Comparison of ENCODE assay signal across 20 cellular contexts in genomic region chr1:44760876-44761275, GRCh38. TPM values are rescaled to one million over a fixed set of nuclear protein-coding genes. Genes with fewer than 3 reads are reported as not detected.
DNase-seq lines count a peak whose midpoint lies in the region; ATAC-seq, FAIRE-seq and TF ChIP-seq lines count a peak whose summit lies in the region.
"Had no signal": no experiment of that assay in that cellular context is flagged by ENCODE, and none has a peak within 500 bp of the region (broad histone marks: within the 10 kb centered on the region; RNA-seq: fewer than 3 reads in every experiment).

No MANE protein-coding gene starts in this region.

- peaks cover 8% of the 10 kb centered on the region for H3K4me1 Mint-ChIP-seq in T-helper 17 cell
- H3K4me1 Mint-ChIP-seq: GM23338, H9 had no signal

- H3K4me1 ChIP-seq in heart left ventricle (peaks cover 0 to 5% (median 0%) of the 10 kb centered on the region in 12 donors), left ventricle myocardium inferior (peaks cover 6% of the 10 kb centered on the region), GM12878 (ENCODE audit: control insufficient read depth, insufficient read depth, low read length) (peaks cover 14% of the 10 kb centered on the region)
- H3K4me1 ChIP-seq: Caco-2 had no signal

- no peaks in the 10 kb centered on the region for H3K79me2 ChIP-seq in GM12878 (ENCODE audit: control insufficient read depth, insufficient read depth, low read length)

- in situ Hi-C loops in GM12878 (cut with MboI) = no loop called here

- no peak for TF ChIP-seq EP300 in GM12878 (IDR thresholded peaks at IDR 0.05; ENCODE audit: borderline replicate concordance in 1 of 2, control insufficient read depth in 1 of 2, low read depth in 2 of 2, low read length in 2 of 2)

- no peak overlapping the region for H3K9ac ChIP-seq in GM12878 (ENCODE audit: control insufficient read depth, insufficient read depth, low read length)

- no peaks in the 10 kb centered on the region for H3K27me3 Mint-ChIP-seq in T-helper 17 cell
- H3K27me3 Mint-ChIP-seq: CD4-positive, alpha-beta memory T cell had no signal

- 62 to 75% (median 68%) methylated on average over 3 of the region's 3 CpGs for WGBS in heart left ventricle, 4 donors
- 76% methylated on average over 3 of the region's 3 CpGs for WGBS in GM12878 (ENCODE audit: insufficient coverage, insufficient replicate concordance, low lambda C conversion rate, missing lambda C conversion rate)

- SMC1A ChIA-PET in GM12878 (lab: Charles Lee; ENCODE audit: uncharacterized antibody, unreplicated experiment) = interaction anchor here (0.9 kb wide), 1 partner anchor 14 kb away, joined by 3 read pairs; no protein-coding TSS in a partner anchor

- no peak overlapping the region for H3K4me3 ChIP-seq in heart left ventricle
- no peak overlapping the region for H3K4me3 ChIP-seq in left ventricle myocardium inferior
- H3K4me3 ChIP-seq in GM12878 = no peak overlapping the region
- H3K4me3 ChIP-seq: GM23338 had no signal

- DNase-seq in heart left ventricle = no peak
- DNase-seq in left ventricle myocardium inferior = no peak
- no peak for DNase-seq in T-helper 17 cell
- DNase-seq in GM12878 (ENCODE audit: low read depth, low spot score) = no peak
- DNase-seq in NCI-H146 treated with DMSO at 0.1 percent for 48 hours (lab: John Stamatoyannopoulos, UW; ENCODE audit: unreplicated experiment) = no peak
- DNase-seq: C1 segment of cervical spinal cord; Caco-2; CD4-positive, alpha-beta memory T cell; DMS153; DND-41; H9 had no signal

- H3K36me3 ChIP-seq in heart left ventricle (peaks cover 0 to 67% (median 0%) of the 10 kb centered on the region in 9 donors), left ventricle myocardium inferior (no peaks in the 10 kb centered on the region), GM12878 (ENCODE audit: control insufficient read depth in 2 of 2, insufficient read depth in 2 of 2, low read length in 1 of 2) (peaks cover 37 to 55% of the 10 kb centered on the region in 2 experiments)

- RAD21 ChIA-PET in GM12878 (lab: Charles Lee; ENCODE audit: unreplicated experiment) = interaction anchor here (0.6 kb wide), 1 partner anchor 23 kb away, joined by 5 read pairs; no protein-coding TSS in a partner anchor

- TF ChIP-seq RAD21 in GM12878 (IDR thresholded peaks at IDR 0.05; ENCODE audit: insufficient read depth, low read depth, low read length) = no peak

- CTCF ChIA-PET in GM12878 (lab: Yijun Ruan, JAX) = no interaction called here

- H4K20me1 ChIP-seq in GM12878 (ENCODE audit: control insufficient read depth, insufficient read depth) = no peaks in the 10 kb centered on the region

- TF ChIP-seq POLR2A in heart left ventricle (IDR thresholded peaks at IDR 0.05) = no peak
- TF ChIP-seq POLR2A in GM12878 (IDR thresholded peaks at IDR 0.05; ENCODE audit: low read depth, low read length) = no peak

- intact Hi-C loops in heart left ventricle (cut with DNase I) = no loop called here
- intact Hi-C loops in left ventricle myocardium inferior (cut with micrococcal nuclease) = no loop called here
- intact Hi-C loops in GM12878 (cut with micrococcal nuclease; ENCODE audit: unreplicated experiment) = no loop called here

- H2AFZ ChIP-seq in GM12878 (ENCODE audit: control insufficient read depth, low read depth, low read length) = no peak overlapping the region
- H2AFZ ChIP-seq: GM23338 had no signal

- no peak overlapping the region for H3K4me3 Mint-ChIP-seq in T-helper 17 cell
- H3K4me3 Mint-ChIP-seq: CD4-positive, alpha-beta memory T cell; GM23338; H9 had no signal

- H3K9me3 ChIP-seq in heart left ventricle = no peaks in the 10 kb centered on the region
- H3K9me3 ChIP-seq in left ventricle myocardium inferior (replicated peaks) = no peaks in the 10 kb centered on the region
- no peaks in the 10 kb centered on the region for H3K9me3 ChIP-seq in T-helper 17 cell (ENCODE audit: control insufficient read depth, low read length, poor library complexity, severe bottlenecking)
- H3K9me3 ChIP-seq in GM12878 (replicated peaks; ENCODE audit: control insufficient read depth, insufficient read depth, low read length) = no peaks in the 10 kb centered on the region
- H3K9me3 ChIP-seq: Caco-2 had no signal

- peak overlapping the region; percentile 78 for H3K27ac Mint-ChIP-seq in T-helper 17 cell
- H3K27ac Mint-ChIP-seq: GM23338, H9 had no signal

- no peak overlapping the region for H3K4me2 ChIP-seq in GM12878 (ENCODE audit: control insufficient read depth, insufficient read depth)
- H3K4me2 ChIP-seq: GM23338 had no signal

- H3K27ac ChIP-seq in heart left ventricle (no peak overlapping the region), left ventricle myocardium inferior (replicated peaks) (no peak overlapping the region), GM12878 (ENCODE audit: control insufficient read depth, insufficient read depth) (no peak overlapping the region)

- no peak for FAIRE-seq in GM12878 (lab: Jason Lieb, UNC)
- FAIRE-seq: G401.6, GM19239 had no signal

- BruUV-seq in GM12878 (replicated peaks; lab: Mats Ljungman, UMichigan) = TSS peak; percentile 14

- TF ChIP-seq CTCF in heart left ventricle (IDR thresholded peaks at IDR 0.05) (no peak), left ventricle myocardium inferior (IDR thresholded peaks at IDR 0.05; ENCODE audit: borderline replicate concordance) (no peak), GM12878 (IDR thresholded peaks at IDR 0.05 in 2 of 3, conservative IDR thresholded peaks at IDR 0.05 in 1 of 3; ENCODE audit: control insufficient read depth in 2 of 3, extremely low read depth in 1 of 3, insufficient read depth in 1 of 3, low read depth in 3 of 3, low read length in 3 of 3) (no peak)

- POLR2A ChIA-PET in GM12878 (lab: Charles Lee) = no interaction called here

- H3K27me3 ChIP-seq in heart left ventricle = no peaks in the 10 kb centered on the region
- no peaks in the 10 kb centered on the region for H3K27me3 ChIP-seq in left ventricle myocardium inferior (ENCODE audit: low read depth)
- no peaks in the 10 kb centered on the region for H3K27me3 ChIP-seq in GM12878 (replicated peaks in 1 of 2; ENCODE audit: control insufficient read depth in 2 of 2, insufficient read depth in 2 of 2, low read length in 1 of 2)

- H3K36me3 Mint-ChIP-seq in T-helper 17 cell (ENCODE audit: low read depth) = no peaks in the 10 kb centered on the region
- H3K36me3 Mint-ChIP-seq: CD4-positive, alpha-beta memory T cell had no signal

- ATAC-seq in heart left ventricle = peak in 3 of 4 donors; percentile 45 to 75 (median 74)
- no peak for ATAC-seq in T-helper 17 cell
- no peak for ATAC-seq in GM12878
- no peak for ATAC-seq in HG03135 (IDR thresholded peaks at IDR 0.05; ENCODE audit: unreplicated experiment)
- ATAC-seq: GM23338, HCT116 had no signal

RNA-seq across cellular contexts. Expression of gene RPS8, which starts 14.5 kb away (rescaled TPM):
- 1,000 to 10,000 TPM in 3 of 9 donors, 100 to 1,000 TPM in 6; 576 to 1,019 (median 853) TPM for total RNA-seq in heart left ventricle
- polyA plus RNA-seq in heart left ventricle = 1,000 to 10,000 TPM; 1,199 to 1,848 TPM
- 717 TPM for total RNA-seq in left ventricle myocardium inferior
- 1,000 to 10,000 TPM; 2,841 to 3,014 TPM for total RNA-seq in T-helper 17 cell
- 330 and 356 TPM in 2 replicates for total RNA-seq in GM12878 (2013; cell fraction: nucleolus; rRNA removed)
- total RNA-seq in GM12878 (2014; rRNA removed) = 3,351 and 3,453 TPM in 2 replicates
- total RNA-seq in GM12878 (2014; rRNA removed; fragmentation: Illumina TruSeq; extraction: Trizol) = 3,065 and 3,117 TPM in 2 replicates
- 3,050 and 3,180 TPM in 2 replicates for total RNA-seq in GM12878 (2021)
- polyA plus RNA-seq in GM12878 (2011; ENCODE audit: low read depth) = 4,615 TPM
- polyA plus RNA-seq in GM12878 (2011; rRNA removed) = 2,404 and 2,482 TPM in 2 replicates
- polyA plus RNA-seq in GM12878 (2011; cell fraction: cytosol; rRNA removed) = 2,295 and 2,366 TPM in 2 replicates
- polyA plus RNA-seq in GM12878 (2011; cell fraction: nucleus; rRNA removed) = 751 and 887 TPM in 2 replicates
- polyA plus RNA-seq in GM12878 (2012) = 3,919 and 4,067 TPM in 2 replicates
- 1,912 and 2,704 TPM in 2 replicates for polyA plus RNA-seq in GM12878 (2014; fragmentation: Illumina TruSeq; extraction: Trizol)
- 1,000 to 10,000 TPM; 2,238 to 3,059 TPM for polyA plus RNA-seq in GM12878 (2014; fragmentation: Nextera tagmentation; extraction: Ambion mirVana)
- polyA plus RNA-seq in GM12878 (2014; rRNA removed) = 3,141 and 3,461 TPM in 2 replicates
- 1,000 to 10,000 TPM; 1,296 to 1,343 TPM for polyA plus RNA-seq in GM12878 (2016; fragmentation: Nextera tagmentation; extraction: Ambion mirVana)
- 702 and 773 TPM in 2 replicates for polyA minus RNA-seq in GM12878 (2011; rRNA and poly(A)+ RNA removed)
- polyA minus RNA-seq in GM12878 (2011; cell fraction: cytosol; rRNA and poly(A)+ RNA removed) = 421 and 433 TPM in 2 replicates
- 155 and 214 TPM in 2 replicates for polyA minus RNA-seq in GM12878 (2011; cell fraction: nucleus; rRNA and poly(A)+ RNA removed)

RNA-seq across cellular contexts. Expression of gene KIF2C, which starts 21.2 kb away (rescaled TPM):
- total RNA-seq in heart left ventricle (1 to 10 TPM in 5 of 9 donors, under 1 TPM in 4; 0.25 to 7.0 (median 1.2) TPM), left ventricle myocardium inferior (1.6 TPM), T-helper 17 cell (1 to 10 TPM; 1.4 to 1.7 TPM), GM12878 (2014; rRNA removed) (73.1 and 78.7 TPM in 2 replicates), GM12878 (2014; rRNA removed; fragmentation: Illumina TruSeq; extraction: Trizol) (80.7 and 85.6 TPM in 2 replicates), GM12878 (2021) (75.0 and 81.9 TPM in 2 replicates)
- polyA plus RNA-seq in heart left ventricle (under 1 TPM; 0.34 to 0.68 TPM), GM12878 (2011; rRNA removed) (95.0 and 97.8 TPM in 2 replicates), GM12878 (2014; fragmentation: Illumina TruSeq; extraction: Trizol) (88.9 and 99.3 TPM in 2 replicates), GM12878 (2014; fragmentation: Nextera tagmentation; extraction: Ambion mirVana) (10 to 100 TPM; 42.3 to 45.5 TPM), GM12878 (2014; rRNA removed) (70.8 and 75.1 TPM in 2 replicates), GM12878 (2016; fragmentation: Nextera tagmentation; extraction: Ambion mirVana) (100 to 1,000 TPM in 1 of 2 experiments, 10 to 100 TPM in 1; 99.3 to 104 TPM)
- 36.3 and 49.0 TPM in 2 replicates for total RNA-seq in GM12878 (2013; cell fraction: nucleolus; rRNA removed)
- polyA plus RNA-seq in GM12878 (2011; ENCODE audit: low read depth) = 21.7 TPM
- polyA plus RNA-seq in GM12878 (2011; cell fraction: cytosol; rRNA removed) = 90.6 and 93.2 TPM in 2 replicates
- 108 and 123 TPM in 2 replicates for polyA plus RNA-seq in GM12878 (2011; cell fraction: nucleus; rRNA removed)
- polyA plus RNA-seq in GM12878 (2012) = 30.7 and 38.9 TPM in 2 replicates
- 107 and 133 TPM in 2 replicates for polyA minus RNA-seq in GM12878 (2011; rRNA and poly(A)+ RNA removed)
- 30.5 and 36.8 TPM in 2 replicates for polyA minus RNA-seq in GM12878 (2011; cell fraction: cytosol; rRNA and poly(A)+ RNA removed)
- polyA minus RNA-seq in GM12878 (2011; cell fraction: nucleus; rRNA and poly(A)+ RNA removed) = 28.8 and 38.6 TPM in 2 replicates

RNA-seq across cellular contexts. Expression of gene BEST4, which starts 27.1 kb away (rescaled TPM):
- total RNA-seq in heart left ventricle = under 1 TPM in 3 of 9 donors, not detected in 6; 0.09 to 0.32 (median 0.23) TPM
- polyA plus RNA-seq in heart left ventricle = under 1 TPM; 0.06 to 0.11 TPM
- 0.11 TPM for total RNA-seq in left ventricle myocardium inferior
- total RNA-seq in T-helper 17 cell = 1 to 10 TPM; 1.1 to 1.4 TPM
- total RNA-seq in GM12878 (2013; cell fraction: nucleolus; rRNA removed) = 0.48 and 0.83 TPM in 2 replicates
- total RNA-seq in GM12878 (2014; rRNA removed) = 0.65 and 0.85 TPM in 2 replicates
- total RNA-seq in GM12878 (2014; rRNA removed; fragmentation: Illumina TruSeq; extraction: Trizol) = 0.40 and 0.46 TPM in 2 replicates
- total RNA-seq in GM12878 (2021) = 1.3 and 1.5 TPM in 2 replicates
- 0.20 TPM for polyA plus RNA-seq in GM12878 (2011; ENCODE audit: low read depth)
- 0.08 TPM in 1 of 2 replicates, not detected in the other for polyA plus RNA-seq in GM12878 (2011; rRNA removed)
- 0.03 and 0.16 TPM in 2 replicates for polyA plus RNA-seq in GM12878 (2011; cell fraction: cytosol; rRNA removed)
- 0.22 TPM in 2 replicates for polyA plus RNA-seq in GM12878 (2011; cell fraction: nucleus; rRNA removed)
- 0.76 and 1.2 TPM in 2 replicates for polyA plus RNA-seq in GM12878 (2012)
- 0.38 and 0.73 TPM in 2 replicates for polyA plus RNA-seq in GM12878 (2014; fragmentation: Illumina TruSeq; extraction: Trizol)
- polyA plus RNA-seq in GM12878 (2014; fragmentation: Nextera tagmentation; extraction: Ambion mirVana) = under 1 TPM; 0.06 to 0.20 TPM
- 0.76 and 0.94 TPM in 2 replicates for polyA plus RNA-seq in GM12878 (2014; rRNA removed)
- polyA plus RNA-seq in GM12878 (2016; fragmentation: Nextera tagmentation; extraction: Ambion mirVana) = under 1 TPM; 0.43 to 0.98 TPM
- 0.10 TPM in 1 of 2 replicates, not detected in the other for polyA minus RNA-seq in GM12878 (2011; rRNA and poly(A)+ RNA removed)
- polyA minus RNA-seq in GM12878 (2011; cell fraction: cytosol; rRNA and poly(A)+ RNA removed) = not detected in 2 replicates
- polyA minus RNA-seq in GM12878 (2011; cell fraction: nucleus; rRNA and poly(A)+ RNA removed) = 0.19 TPM in 1 of 2 replicates, not detected in the other
- total RNA-seq: A673, Caco-2, H4 had no signal

RNA-seq across cellular contexts. Expression of gene RNU5D-1, which starts 29.9 kb away (rescaled TPM):
- total RNA-seq in heart left ventricle = not detected
- polyA plus RNA-seq in heart left ventricle = not detected
- total RNA-seq in left ventricle myocardium inferior = not detected
- not detected for total RNA-seq in T-helper 17 cell
- not detected in 2 replicates for total RNA-seq in GM12878 (2013; cell fraction: nucleolus; rRNA removed)
- not detected in 2 replicates for total RNA-seq in GM12878 (2014; rRNA removed)
- not detected in 2 replicates for total RNA-seq in GM12878 (2014; rRNA removed; fragmentation: Illumina TruSeq; extraction: Trizol)
- not detected in 2 replicates for total RNA-seq in GM12878 (2021)
- not detected for polyA plus RNA-seq in GM12878 (2011; ENCODE audit: low read depth)
- not detected in 2 replicates for polyA plus RNA-seq in GM12878 (2011; rRNA removed)
- not detected in 2 replicates for polyA plus RNA-seq in GM12878 (2011; cell fraction: cytosol; rRNA removed)
- polyA plus RNA-seq in GM12878 (2011; cell fraction: nucleus; rRNA removed) = not detected in 2 replicates
- polyA plus RNA-seq in GM12878 (2012) = not detected in 2 replicates
- polyA plus RNA-seq in GM12878 (2014; fragmentation: Illumina TruSeq; extraction: Trizol) = not detected in 2 replicates
- polyA plus RNA-seq in GM12878 (2014; fragmentation: Nextera tagmentation; extraction: Ambion mirVana) = not detected
- not detected in 2 replicates for polyA plus RNA-seq in GM12878 (2014; rRNA removed)
- polyA plus RNA-seq in GM12878 (2016; fragmentation: Nextera tagmentation; extraction: Ambion mirVana) = not detected
- under 0.01 and 3,585 TPM in 2 replicates for polyA minus RNA-seq in GM12878 (2011; rRNA and poly(A)+ RNA removed)
- 537 and 622 TPM in 2 replicates for polyA minus RNA-seq in GM12878 (2011; cell fraction: cytosol; rRNA and poly(A)+ RNA removed)
- polyA minus RNA-seq in GM12878 (2011; cell fraction: nucleus; rRNA and poly(A)+ RNA removed) = under 0.01 TPM in 2 replicates
- total RNA-seq: A172; A673; CD4-positive, alpha-beta memory T cell; GM23338; H4; H9 had no signal
- polyA plus RNA-seq: BJ; CD4-positive, alpha-beta memory T cell; GM23338 had no signal

RNA-seq across cellular contexts. Expression of gene PLK3, which starts 39.3 kb away (rescaled TPM):
- total RNA-seq in heart left ventricle = 10 to 100 TPM in 2 of 9 donors, 1 to 10 TPM in 7; 4.5 to 17.9 (median 6.6) TPM
- 1 to 10 TPM; 5.8 to 6.9 TPM for polyA plus RNA-seq in heart left ventricle
- 5.4 TPM for total RNA-seq in left ventricle myocardium inferior
- 100 to 1,000 TPM; 389 to 523 TPM for total RNA-seq in T-helper 17 cell
- total RNA-seq in GM12878 (2013; cell fraction: nucleolus; rRNA removed) = 46.1 and 49.0 TPM in 2 replicates
- 19.9 and 23.1 TPM in 2 replicates for total RNA-seq in GM12878 (2014; rRNA removed)
- total RNA-seq in GM12878 (2014; rRNA removed; fragmentation: Illumina TruSeq; extraction: Trizol) = 8.1 and 9.0 TPM in 2 replicates
- total RNA-seq in GM12878 (2021) = 16.5 and 20.9 TPM in 2 replicates
- 5.7 TPM for polyA plus RNA-seq in GM12878 (2011; ENCODE audit: low read depth)
- 6.4 and 11.6 TPM in 2 replicates for polyA plus RNA-seq in GM12878 (2011; rRNA removed)
- polyA plus RNA-seq in GM12878 (2011; cell fraction: cytosol; rRNA removed) = 15.5 and 18.4 TPM in 2 replicates
- 86.8 and 98.6 TPM in 2 replicates for polyA plus RNA-seq in GM12878 (2011; cell fraction: nucleus; rRNA removed)
- 12.9 and 13.7 TPM in 2 replicates for polyA plus RNA-seq in GM12878 (2012)
- polyA plus RNA-seq in GM12878 (2014; fragmentation: Illumina TruSeq; extraction: Trizol) = 5.4 and 9.3 TPM in 2 replicates
- polyA plus RNA-seq in GM12878 (2014; fragmentation: Nextera tagmentation; extraction: Ambion mirVana) = 1 to 10 TPM; 1.5 to 1.9 TPM
- polyA plus RNA-seq in GM12878 (2014; rRNA removed) = 23.2 and 29.2 TPM in 2 replicates
- 10 to 100 TPM; 12.5 to 17.5 TPM for polyA plus RNA-seq in GM12878 (2016; fragmentation: Nextera tagmentation; extraction: Ambion mirVana)
- 10.7 and 18.8 TPM in 2 replicates for polyA minus RNA-seq in GM12878 (2011; rRNA and poly(A)+ RNA removed)
- 7.9 and 8.8 TPM in 2 replicates for polyA minus RNA-seq in GM12878 (2011; cell fraction: cytosol; rRNA and poly(A)+ RNA removed)
- polyA minus RNA-seq in GM12878 (2011; cell fraction: nucleus; rRNA and poly(A)+ RNA removed) = 30.6 and 52.9 TPM in 2 replicates

Comparison
In these comparisons a context has a peak if more than half of its experiments do, and no peak if none do; other contexts are left out.
1. ATAC-seq: peak in heart left ventricle (3 of 4); none in T-helper 17 cell (single experiment), GM12878 (single experiment) and HG03135 (single experiment).
2. RNA of gene KIF2C, which starts 21.2 kb away (total RNA-seq): 36.3 to 85.6 TPM in GM12878; 1.4 to 1.7 TPM in T-helper 17 cell, 1.6 TPM in left ventricle myocardium inferior (single experiment) and 0.25 to 7.0 TPM in heart left ventricle; every median in the first group is over 4 times any median in the second.